In the genomic region with DNA sequence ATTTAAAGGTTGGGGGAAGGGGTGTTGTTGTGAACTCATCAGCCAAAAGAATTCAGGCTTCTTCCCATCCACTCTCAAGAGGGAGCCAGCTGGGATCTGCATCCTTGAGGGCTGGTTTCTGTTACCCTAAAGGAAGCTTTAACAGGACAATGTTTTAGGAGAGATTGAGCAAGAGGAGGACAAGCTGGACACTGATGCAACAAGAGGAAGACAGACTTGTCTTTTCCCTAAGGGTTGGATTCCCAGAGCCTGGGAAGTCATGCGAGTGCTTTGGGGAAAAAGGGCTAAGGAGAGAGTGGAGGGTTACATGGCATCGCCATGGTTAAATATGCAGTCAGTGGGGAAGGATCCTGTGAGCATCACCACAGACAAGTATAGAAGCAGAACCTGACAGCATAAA, we compare ENCODE assay signal across 20 cellular contexts. TPM values are rescaled to one million over a fixed set of nuclear protein-coding genes. Genes with fewer than 3 reads are reported as not detected.
DNase-seq lines count a peak whose midpoint lies in the region; ATAC-seq, FAIRE-seq and TF ChIP-seq lines count a peak whose summit lies in the region.
"Had no signal": no experiment of that assay in that cellular context is flagged by ENCODE, and none has a peak within 500 bp of the region (broad histone marks: within the 10 kb centered on the region; RNA-seq: fewer than 3 reads in every experiment).

No MANE protein-coding gene starts in this region.

- peaks cover 13% of the 10 kb centered on the region for H3K9me3 Mint-ChIP-seq in MCF 10A (ENCODE audit: unreplicated experiment)
- peaks cover 8% of the 10 kb centered on the region for H3K9me3 Mint-ChIP-seq in astrocyte (ENCODE audit: unreplicated experiment)
- H3K9me3 Mint-ChIP-seq in osteocyte (ENCODE audit: unreplicated experiment) = peaks cover 14% of the 10 kb centered on the region

- H3K27ac ChIP-seq in mammary epithelial cell (ENCODE audit: insufficient read depth, low read depth, low read length) (no peak overlapping the region), GM23248 (no peak overlapping the region), astrocyte (ENCODE audit: low read depth, low read length) (no peak overlapping the region)
- H3K27ac ChIP-seq: 22Rv1; BLaER1 treated with 17β-estradiol and CSF1 and Interleukin-3, amounts not matched to agents 10 nM and 100 nM had no signal

- H3K36me3 Mint-ChIP-seq in MCF 10A (ENCODE audit: insufficient read depth, unreplicated experiment) (no peaks in the 10 kb centered on the region), astrocyte (ENCODE audit: low read depth, unreplicated experiment) (peaks cover 2% of the 10 kb centered on the region), osteocyte (ENCODE audit: unreplicated experiment) (peaks cover 3% of the 10 kb centered on the region)
- H3K36me3 Mint-ChIP-seq: CD4-positive, CD25-positive, alpha-beta regulatory T cell had no signal

- BruUV-seq in mammary epithelial cell (replicated peaks; lab: Mats Ljungman, UMichigan) (no TSS peak), MCF 10A (replicated peaks; lab: Mats Ljungman, UMichigan) (no TSS peak)

- H3K27ac Mint-ChIP-seq in MCF 10A (ENCODE audit: low read depth, unreplicated experiment) (no peak overlapping the region), astrocyte (ENCODE audit: unreplicated experiment) (peak overlapping the region; percentile 36), osteocyte (ENCODE audit: unreplicated experiment) (peak overlapping the region; percentile 76)
- H3K27ac Mint-ChIP-seq: CD4-positive, CD25-positive, alpha-beta regulatory T cell had no signal

- H3K36me3 ChIP-seq in mammary epithelial cell (ENCODE audit: insufficient read depth, low read length) = no peaks in the 10 kb centered on the region
- no peaks in the 10 kb centered on the region for H3K36me3 ChIP-seq in GM23248 (ENCODE audit: low read depth)
- no peaks in the 10 kb centered on the region for H3K36me3 ChIP-seq in astrocyte (ENCODE audit: insufficient read depth, low read length)
- H3K36me3 ChIP-seq: BLaER1 treated with 17β-estradiol and CSF1 and Interleukin-3, amounts not matched to agents 10 nM and 100 nM had no signal

- intact Hi-C loops in mammary epithelial cell (cut with micrococcal nuclease) = loop anchor here (2.0 kb wide), 1 partner anchor 45 kb away; no protein-coding TSS in a partner anchor
- intact Hi-C loops in MCF 10A (cut with micrococcal nuclease) = no loop called here

- 69% methylated on average over 2 of the region's 2 CpGs for WGBS in mammary epithelial cell (ENCODE audit: low coverage, missing lambda C conversion rate)
- WGBS in GM23248 (ENCODE audit: low coverage in 1 of 2, low lambda C conversion rate in 2 of 2, missing lambda C conversion rate in 2 of 2), 2 experiments = 20 to 24% methylated on average over 2 of the region's 2 CpGs

- no peak for DNase-seq in mammary epithelial cell
- DNase-seq in MCF 10A (ENCODE audit: unreplicated experiment) = no peak
- peak; percentile 34 for DNase-seq in GM23248
- no peak for DNase-seq in astrocyte (ENCODE audit: low read depth)
- no peak for DNase-seq in osteocyte (ENCODE audit: extremely low spot score, unreplicated experiment)
- DNase-seq in GM13977 (ENCODE audit: low spot score) = no peak
- DNase-seq in UCSD-AML1 (lab: John Stamatoyannopoulos, UW; ENCODE audit: unreplicated experiment) = no peak
- DNase-seq: AML-193; CD4-positive, CD25-positive, alpha-beta regulatory T cell; DMS53 had no signal

- no peak overlapping the region for H3K9ac ChIP-seq in mammary epithelial cell (ENCODE audit: insufficient read depth, low read length)
- H3K9ac ChIP-seq in GM23248 = no peak overlapping the region
- no peak overlapping the region for H3K9ac ChIP-seq in astrocyte (ENCODE audit: low read length)
- H3K9ac ChIP-seq: BLaER1 treated with 17β-estradiol and CSF1 and Interleukin-3, amounts not matched to agents 10 nM and 100 nM had no signal

- H3K4me3 ChIP-seq in mammary epithelial cell (replicated peaks in 1 of 3; ENCODE audit: insufficient read depth in 1 of 3, low read depth in 2 of 3, low read length in 3 of 3) = no peak overlapping the region
- no peak overlapping the region for H3K4me3 ChIP-seq in GM23248
- H3K4me3 ChIP-seq in astrocyte (ENCODE audit: insufficient read depth, low read depth, low read length) = no peak overlapping the region
- H3K4me3 ChIP-seq: BLaER1 treated with 17β-estradiol and CSF1 and Interleukin-3, amounts not matched to agents 10 nM and 100 nM had no signal

- H2AFZ ChIP-seq in mammary epithelial cell (ENCODE audit: low read depth, low read length) = peak overlapping the region; percentile 38
- H2AFZ ChIP-seq in GM23248 = no peak overlapping the region
- no peak overlapping the region for H2AFZ ChIP-seq in astrocyte (ENCODE audit: low read depth, low read length)

- peaks cover 30% of the 10 kb centered on the region for H3K4me1 ChIP-seq in mammary epithelial cell (ENCODE audit: insufficient read depth, low read length)
- peaks cover 30% of the 10 kb centered on the region for H3K4me1 ChIP-seq in GM23248 (ENCODE audit: insufficient read depth)
- peaks cover 9% of the 10 kb centered on the region for H3K4me1 ChIP-seq in astrocyte (ENCODE audit: insufficient read depth, low read length)
- H3K4me1 ChIP-seq: BLaER1 treated with 17β-estradiol and CSF1 and Interleukin-3, amounts not matched to agents 10 nM and 100 nM had no signal

- H3K4me3 Mint-ChIP-seq in MCF 10A (ENCODE audit: unreplicated experiment) (no peak overlapping the region), astrocyte (ENCODE audit: unreplicated experiment) (no peak overlapping the region), osteocyte (ENCODE audit: unreplicated experiment) (no peak overlapping the region)
- H3K4me3 Mint-ChIP-seq: CD4-positive, CD25-positive, alpha-beta regulatory T cell had no signal

- H3K9me2 ChIP-seq in GM23248 (ENCODE audit: insufficient read depth) = no peaks in the 10 kb centered on the region

- dilution Hi-C loops in mammary epithelial cell (cut with HindIII; ENCODE audit: low sequenced_read_pairs) = no loop called here

- POLR2A ChIA-PET in MCF 10A (lab: Yijun Ruan, JAX) = no interaction called here

- H3K9me3 ChIP-seq in mammary epithelial cell (replicated peaks; ENCODE audit: insufficient read depth, low read length) (no peaks in the 10 kb centered on the region), GM23248 (ENCODE audit: low read depth) (no peaks in the 10 kb centered on the region), astrocyte (ENCODE audit: insufficient read depth, low read depth, low read length) (no peaks in the 10 kb centered on the region)

- no peak for ATAC-seq in GM18907 (IDR thresholded peaks at IDR 0.05; ENCODE audit: unreplicated experiment)
- ATAC-seq: HCT116, HepG2 had no signal

- TF ChIP-seq CTCF in mammary epithelial cell (conservative IDR thresholded peaks at IDR 0.05 in 1 of 2, IDR thresholded peaks at IDR 0.05 in 1 of 2; ENCODE audit: extremely low read depth in 1 of 2, insufficient read depth in 1 of 2, low read depth in 1 of 2, low read length in 2 of 2) = no peak
- no peak for TF ChIP-seq CTCF in MCF 10A (IDR thresholded peaks at IDR 0.05; ENCODE audit: unreplicated experiment)
- TF ChIP-seq CTCF in astrocyte (IDR thresholded peaks at IDR 0.05; ENCODE audit: insufficient read depth, low read depth, low read length) = no peak
- TF ChIP-seq CTCF in osteocyte (IDR thresholded peaks at IDR 0.05) = no peak
- no peak for TF ChIP-seq CTCF in GM13977 (IDR thresholded peaks at IDR 0.05; ENCODE audit: extremely low read depth, insufficient read depth, missing control alignments)

- H3K27me3 Mint-ChIP-seq in MCF 10A (ENCODE audit: insufficient read depth, unreplicated experiment) (no peaks in the 10 kb centered on the region), astrocyte (ENCODE audit: low read depth, unreplicated experiment) (no peaks in the 10 kb centered on the region), osteocyte (ENCODE audit: unreplicated experiment) (no peaks in the 10 kb centered on the region)
- H3K27me3 Mint-ChIP-seq: CD4-positive, CD25-positive, alpha-beta regulatory T cell had no signal

- no peaks in the 10 kb centered on the region for H3K79me2 ChIP-seq in mammary epithelial cell (ENCODE audit: insufficient read depth, low read length)
- no peaks in the 10 kb centered on the region for H3K79me2 ChIP-seq in GM23248 (ENCODE audit: insufficient read depth)
- no peaks in the 10 kb centered on the region for H3K79me2 ChIP-seq in astrocyte (ENCODE audit: insufficient read depth, low read length)

- FAIRE-seq in astrocyte (lab: Jason Lieb, UNC) = no peak
- FAIRE-seq: GM12892, H54, HepG2, HTR-8/SVneo had no signal

- H3K4me1 Mint-ChIP-seq in MCF 10A (ENCODE audit: insufficient read depth, unreplicated experiment) (no peaks in the 10 kb centered on the region), astrocyte (ENCODE audit: low read depth, unreplicated experiment) (peaks cover 38% of the 10 kb centered on the region), osteocyte (ENCODE audit: unreplicated experiment) (peaks cover 48% of the 10 kb centered on the region)
- H3K4me1 Mint-ChIP-seq: CD4-positive, CD25-positive, alpha-beta regulatory T cell had no signal

- H3K4me2 ChIP-seq in mammary epithelial cell (ENCODE audit: insufficient read depth, low read depth, low read length) = no peak overlapping the region
- H3K4me2 ChIP-seq in GM23248 (ENCODE audit: unreplicated experiment) = no peak overlapping the region
- no peak overlapping the region for H3K4me2 ChIP-seq in astrocyte (ENCODE audit: low read length)
- H3K4me2 ChIP-seq: BLaER1 treated with 17β-estradiol and CSF1 and Interleukin-3, amounts not matched to agents 10 nM and 100 nM had no signal

- CTCF ChIA-PET in mammary epithelial cell (lab: Charles Lee; ENCODE audit: low non-redundant PET) (no interaction called here), MCF 10A (lab: Yijun Ruan, JAX) (interaction anchor here (0.7 kb wide), 1 partner anchor 43 kb away, joined by 3 read pairs; no protein-coding TSS in a partner anchor)

- H4K20me1 ChIP-seq in mammary epithelial cell (ENCODE audit: insufficient read depth, low read length) = no peaks in the 10 kb centered on the region
- H4K20me1 ChIP-seq in GM23248 (ENCODE audit: insufficient read depth) = no peaks in the 10 kb centered on the region
- no peaks in the 10 kb centered on the region for H4K20me1 ChIP-seq in astrocyte (ENCODE audit: insufficient read depth, low read length)
- H4K20me1 ChIP-seq: BLaER1 treated with 17β-estradiol and CSF1 and Interleukin-3, amounts not matched to agents 10 nM and 100 nM had no signal

- H3K27me3 ChIP-seq in mammary epithelial cell (ENCODE audit: insufficient read depth, low read length) (no peaks in the 10 kb centered on the region), GM23248 (replicated peaks; ENCODE audit: insufficient read depth) (no peaks in the 10 kb centered on the region), astrocyte (ENCODE audit: insufficient read depth, low read length) (no peaks in the 10 kb centered on the region)
- H3K27me3 ChIP-seq: BLaER1 treated with 17β-estradiol and CSF1 and Interleukin-3, amounts not matched to agents 10 nM and 100 nM had no signal

- H3F3A ChIP-seq in GM23248 (ENCODE audit: insufficient read depth) = peaks cover 16% of the 10 kb centered on the region; the same call in 1 of the 2 replicates

- in situ Hi-C loops in mammary epithelial cell (cut with MboI; ENCODE audit: low sequenced_read_pairs in 2 of 2) (no loop called here), GM23248 (cut with MboI) (no loop called here), GM13977 (cut with MboI; ENCODE audit: low pct_unique_long_range_greater_than_20kb, low sequenced_read_pairs, unreplicated experiment) (no loop called here)

RNA-seq across cellular contexts. Expression of gene PDE1C, which starts 47.6 kb away (rescaled TPM):
- 100 to 1,000 TPM in 1 of 2 donors, 10 to 100 TPM in 1; 35.8 to 109 TPM for total RNA-seq in mammary epithelial cell
- polyA plus RNA-seq in mammary epithelial cell = 8.0 TPM
- polyA minus RNA-seq in mammary epithelial cell = 112 TPM
- total RNA-seq in MCF 10A (2022) = 0.14 and 0.27 TPM in 2 replicates
- total RNA-seq in GM23248 (2014; rRNA removed; shearing (Covaris generic)) = 33.8 and 43.1 TPM in 2 replicates
- polyA plus RNA-seq in GM23248 (2016; fragmentation: Nextera tagmentation; extraction: Ambion mirVana) = 20.1 and 23.5 TPM in 2 replicates
- total RNA-seq in astrocyte = 14.9 and 31.6 TPM in 2 replicates
- 187 and 193 TPM in 2 replicates for total RNA-seq in osteocyte
- total RNA-seq: A673; CD4-positive, CD25-positive, alpha-beta regulatory T cell; G401; HepG2 had no signal
- polyA plus RNA-seq: CD4-positive, CD25-positive, alpha-beta regulatory T cell; HepG2 had no signal

Comparison
In these comparisons a context has a peak if more than half of its experiments do, and no peak if none do; other contexts are left out.
1. RNA of gene PDE1C, which starts 47.6 kb away (total RNA-seq): 187 to 193 TPM in osteocyte, 35.8 to 109 TPM in mammary epithelial cell, 33.8 to 43.1 TPM in GM23248 and 14.9 to 31.6 TPM in astrocyte; 0.14 to 0.27 TPM in MCF 10A; every median in the first group is over 10 times any median in the second.